Comparison of ENCODE assay signal across 1 cellular context in genomic region chr16:17365211-17365541, GRCh38.
A peak's percentile ranks its signal among the peaks of the same experiment; 100 is the strongest.
TF ChIP-seq lines count a peak whose summit lies in the region.

No MANE protein-coding gene starts in this region.

TF ChIP-seq in H1, 55 proteins besides CTCF, POLR2A, EP300 and RAD21 (continued from another document):
- no peak for TF ChIP-seq ATF3 (IDR thresholded peaks at IDR 0.05; ENCODE audit: insufficient read depth, low read depth, low read length)
- peak; percentile 69 for TF ChIP-seq E2F6 (IDR thresholded peaks at IDR 0.05)
- TF ChIP-seq GTF2F1 (IDR thresholded peaks at IDR 0.05; ENCODE audit: borderline replicate concordance, low read depth, low read length): no peak
- no peak for TF ChIP-seq SRF (IDR thresholded peaks at IDR 0.05; ENCODE audit: low read depth, low read length)
- peak; percentile 72 for TF ChIP-seq MAX (IDR thresholded peaks at IDR 0.05)
TF ChIP-seq in H1: peak in this region for 2.
